In genomic region chr5:159331099-159331973, GRCh38 we compare ENCODE assay signal across 8 cellular contexts. TPM values are rescaled to one million over a fixed set of nuclear protein-coding genes. Genes with fewer than 3 reads are reported as not detected.
DNase-seq lines count a peak whose midpoint lies in the region; ATAC-seq, FAIRE-seq and TF ChIP-seq lines count a peak whose summit lies in the region.

No MANE protein-coding gene starts in this region.

- WGBS in spleen, 5 donors = 4 to 6% (median 6%) methylated on average over 46 to 50 of the region's 50 CpGs

- H3K4me1 ChIP-seq in astrocyte (ENCODE audit: insufficient read depth, low read length) (peaks cover 6% of the 10 kb centered on the region), iPS-15b (ENCODE audit: control insufficient read depth, insufficient read depth, low read length) (no peaks in the 10 kb centered on the region), spleen (peaks cover 2 to 37% (median 22%) of the 10 kb centered on the region in 6 donors)

- no peaks in the 10 kb centered on the region for H4K20me1 ChIP-seq in astrocyte (ENCODE audit: insufficient read depth, low read length)

- no peaks in the 10 kb centered on the region for H3K79me2 ChIP-seq in astrocyte (ENCODE audit: insufficient read depth, low read length)

- peak overlapping the region; percentile 77 for H3K4me3 Mint-ChIP-seq in astrocyte (ENCODE audit: unreplicated experiment)

- H3K9me3 Mint-ChIP-seq in astrocyte (ENCODE audit: unreplicated experiment) = no peaks in the 10 kb centered on the region

- H2AFZ ChIP-seq in astrocyte (ENCODE audit: low read depth, low read length) = peak overlapping the region; percentile 86

- peak; percentile 66 for ATAC-seq in GM19372 (IDR thresholded peaks at IDR 0.05; ENCODE audit: low read depth, unreplicated experiment)

- TF ChIP-seq CTCF in C4-2B (conservative IDR thresholded peaks at IDR 0.05) = peak; percentile 86
- TF ChIP-seq CTCF in astrocyte (IDR thresholded peaks at IDR 0.05; ENCODE audit: insufficient read depth, low read depth, low read length) = peak; percentile 34
- peak; percentile 39 to 88 (median 82) for TF ChIP-seq CTCF in spleen (IDR thresholded peaks at IDR 0.05 in 8 of 11, conservative IDR thresholded peaks at IDR 0.05 in 3 of 11)

- H3K36me3 ChIP-seq in astrocyte (ENCODE audit: insufficient read depth, low read length) = no peaks in the 10 kb centered on the region
- no peaks in the 10 kb centered on the region for H3K36me3 ChIP-seq in iPS-15b (ENCODE audit: control insufficient read depth, insufficient read depth, low read length)
- no peaks in the 10 kb centered on the region for H3K36me3 ChIP-seq in spleen

- H3K27me3 ChIP-seq in astrocyte (ENCODE audit: insufficient read depth, low read length) (no peaks in the 10 kb centered on the region), iPS-15b (ENCODE audit: control insufficient read depth, insufficient read depth, low read length) (peaks cover 2% of the 10 kb centered on the region), spleen (replicated peaks in 1 of 7) (no peaks in the 10 kb centered on the region)

- H3K36me3 Mint-ChIP-seq in astrocyte (ENCODE audit: low read depth, unreplicated experiment) = no peaks in the 10 kb centered on the region

- no peak for TF ChIP-seq POLR2A in spleen (IDR thresholded peaks at IDR 0.05)

- intact Hi-C loops in spleen (cut with DNase I; ENCODE audit: low total_unique reads) = no loop called here

- H3K9me3 ChIP-seq in astrocyte (ENCODE audit: insufficient read depth, low read depth, low read length) = no peaks in the 10 kb centered on the region
- H3K9me3 ChIP-seq in iPS-15b (ENCODE audit: control insufficient read depth, insufficient read depth, low read length) = no peaks in the 10 kb centered on the region
- H3K9me3 ChIP-seq in spleen = no peaks in the 10 kb centered on the region

- FAIRE-seq in HTR-8/SVneo (lab: Jason Lieb, UNC) (peak; percentile 66), astrocyte (lab: Jason Lieb, UNC) (no peak)

- peak overlapping the region; percentile 41 for H3K4me3 ChIP-seq in astrocyte (ENCODE audit: insufficient read depth, low read depth, low read length)
- H3K4me3 ChIP-seq in iPS-15b (ENCODE audit: low read depth, low read length) = peak overlapping the region; percentile 59
- H3K4me3 ChIP-seq in spleen = peak overlapping the region; percentile 27 to 69 (median 34)

- peaks cover 32% of the 10 kb centered on the region for H3K27me3 Mint-ChIP-seq in astrocyte (ENCODE audit: low read depth, unreplicated experiment)

- H3K27ac Mint-ChIP-seq in astrocyte (ENCODE audit: unreplicated experiment) = no peak overlapping the region

- H3K27ac ChIP-seq in C4-2B (no peak overlapping the region), astrocyte (ENCODE audit: low read depth, low read length) (no peak overlapping the region), spleen (peak overlapping the region; percentile 57 to 89 (median 77))

- no peaks in the 10 kb centered on the region for H3K4me1 Mint-ChIP-seq in astrocyte (ENCODE audit: low read depth, unreplicated experiment)

- H3K9ac ChIP-seq in astrocyte (ENCODE audit: low read length) (peak overlapping the region; percentile 67), iPS-15b (ENCODE audit: low read depth, low read length) (peak overlapping the region; percentile 57)

- peak overlapping the region; percentile 82 for H3K4me2 ChIP-seq in astrocyte (ENCODE audit: low read length)

- DNase-seq in HTR-8/SVneo (ENCODE audit: insufficient read length, low spot score) (peak; percentile 48), T-helper 22 cell (ENCODE audit: low read depth) (peak; percentile 42), astrocyte (ENCODE audit: low read depth) (no peak), spleen (peak; percentile 93), AML-193 (lab: John Stamatoyannopoulos, UW) (no peak)

RNA-seq across cellular contexts. Expression of gene IL12B, which starts 1.0 kb away (rescaled TPM):
- total RNA-seq in astrocyte = not detected in 2 replicates
- total RNA-seq in spleen = under 1 TPM in 2 of 7 donors, not detected in 5; 0.23 to 0.29 TPM
- under 1 TPM in 2 of 3 donors, not detected in 1; 0.06 to 0.07 TPM for polyA plus RNA-seq in spleen

Comparison
In these comparisons a context has a peak if more than half of its experiments do, and no peak if none do; other contexts are left out.
1. H3K27ac ChIP-seq: peak in spleen (8 of 8); none in C4-2B (single experiment) and astrocyte (single experiment).
2. CTCF ChIP-seq: peak in every context shown above with its lines; median percentile 86 in C4-2B; 82 in spleen; 34 in astrocyte.
3. DNase-seq: peak in HTR-8/SVneo (single experiment), T-helper 22 cell (single experiment) and spleen (single experiment); none in astrocyte (single experiment) and AML-193 (0 of 2).
4. Peak in every context shown above with its lines, with median percentiles within 50 percentile points of each other: H3K4me3 ChIP-seq.